In the genomic region with DNA sequence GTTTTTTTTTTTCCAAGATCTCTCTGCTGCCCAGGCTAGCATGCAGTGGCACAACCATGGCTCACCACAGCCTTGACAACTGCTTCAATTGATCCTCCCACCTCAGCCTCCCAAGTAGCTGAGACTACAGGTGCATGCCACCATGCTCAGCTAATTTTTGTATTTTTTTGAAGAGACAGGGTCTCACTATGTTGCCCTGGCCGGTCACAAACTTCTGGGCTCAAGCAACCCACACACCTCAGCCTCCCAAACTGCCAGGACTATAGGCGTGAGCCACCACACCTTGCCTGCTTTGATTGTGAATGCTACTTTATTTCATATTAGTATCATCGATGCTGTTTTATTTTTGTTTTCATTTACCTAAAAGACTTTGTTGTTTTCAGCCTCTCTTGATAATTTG, we compare ENCODE assay signal across 25 cellular contexts.
"Had no signal": no experiment of that assay in that cellular context is flagged by ENCODE, and none has a peak within 500 bp of the region (broad histone marks: within the 10 kb centered on the region; RNA-seq: fewer than 3 reads in every experiment).

No MANE protein-coding gene starts in this region.

- H3K27ac ChIP-seq: neural progenitor cell, ovary, parathyroid adenoma, psoas muscle, right lobe of liver, sigmoid colon, stomach, thoracic aorta, thyroid gland, tibial nerve, upper lobe of left lung, uterus had no signal

- H3K9ac ChIP-seq: neural progenitor cell, parathyroid adenoma had no signal

- H3K27me3 ChIP-seq: ovary, right lobe of liver, stomach, thyroid gland, tibial nerve, upper lobe of left lung, uterus had no signal

- H3K4me2 ChIP-seq: neural progenitor cell had no signal

- H3K79me2 ChIP-seq: parathyroid adenoma had no signal

- ATAC-seq: natural killer cell; psoas muscle; right cardiac atrium; right lobe of liver; stimulated activated effector memory CD8-positive, alpha-beta T cell treated with anti-CD3 and anti-CD28 coated beads, Interleukin-12 subunit alpha, Interleukin-12 subunit beta, amount 100 ng/mL, for 72 hours; stimulated activated naive B cell treated with anti-CD40 and anti-IgM and Interleukin-4, amounts not matched to agents 10 μg/mL and 1 μg/mL and 100 μg/mL, for 72 hours had no signal

- H3K4me1 ChIP-seq: neural progenitor cell, parathyroid adenoma, psoas muscle, right lobe of liver, sigmoid colon, thyroid gland, tibial nerve, upper lobe of left lung, uterus had no signal

- DNase-seq: natural killer cell; occipital lobe; ovary; posterior cingulate gyrus; psoas muscle; right cardiac atrium; right lobe of liver; sigmoid colon; small intestine; stimulated activated CD4-positive, alpha-beta T cell treated with anti-CD3 and anti-CD28 coated beads, Interleukin-15, amount 100 ng/mL, for 24 hours; stimulated activated CD4-positive, alpha-beta T cell treated with anti-CD3 and anti-CD28 coated beads, Interleukin-2, amount 100 ng/mL, for 24 hours; stimulated activated CD4-positive, alpha-beta T cell treated with anti-CD3 and anti-CD28 coated beads, Interleukin-2, amount 100 ng/mL, for 48 hours; stimulated activated CD4-positive, alpha-beta T cell treated with anti-CD3 and anti-CD28 coated beads, Interleukin-4, amount 100 ng/mL, for 24 hours; stimulated activated naive B cell treated with anti-CD40 and anti-IgM and Interleukin-4, amounts not matched to agents 10 μg/mL and 1 μg/mL and 100 μg/mL, for 72 hours; stimulated activated naive CD4-positive, alpha-beta T cell treated with Interleukin-2 at 50 U/mL for 16 hours; stomach; thyroid gland; trophoblast cell; upper lobe of left lung; uterus had no signal

- H3K4me3 ChIP-seq: neural progenitor cell, ovary, psoas muscle, right lobe of liver, sigmoid colon, stomach, thoracic aorta, thyroid gland, tibial nerve, upper lobe of left lung, uterus had no signal

- FAIRE-seq: small intestine had no signal

- H3K36me3 ChIP-seq: neural progenitor cell, ovary, right lobe of liver, sigmoid colon, stomach, thoracic aorta, thyroid gland, tibial nerve, upper lobe of left lung, uterus had no signal

- H2AFZ ChIP-seq: neural progenitor cell, parathyroid adenoma had no signal

- H3K9me3 ChIP-seq: ovary, psoas muscle, right lobe of liver, sigmoid colon, stomach, thoracic aorta, thyroid gland, tibial nerve, upper lobe of left lung, uterus had no signal
